ENCODE assay signal across 13 cellular contexts in the genomic region with DNA sequence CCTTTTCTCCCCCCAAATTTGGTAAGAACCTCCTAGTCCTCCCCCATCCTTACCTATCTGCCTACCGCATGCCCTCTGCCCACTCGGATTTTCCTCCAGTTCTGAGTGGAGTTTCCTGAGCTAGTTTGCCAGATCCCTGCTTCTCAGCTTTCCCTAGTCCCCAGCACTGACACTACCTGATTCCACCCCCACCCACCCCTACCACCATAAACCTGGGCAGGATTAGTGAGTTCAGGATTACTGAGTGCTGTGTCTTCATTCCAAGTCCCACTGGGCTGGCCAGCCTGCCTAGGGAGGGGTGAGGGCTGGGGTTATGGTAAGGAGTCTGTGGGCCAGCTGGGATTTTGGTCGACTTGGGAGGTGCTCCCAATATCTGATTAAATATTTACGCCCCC. TPM values are rescaled to one million over a fixed set of nuclear protein-coding genes. Genes with fewer than 3 reads are reported as not detected.
DNase-seq lines count a peak whose midpoint lies in the region; ATAC-seq, FAIRE-seq and TF ChIP-seq lines count a peak whose summit lies in the region.
"Had no signal": no experiment of that assay in that cellular context is flagged by ENCODE, and none has a peak within 500 bp of the region (broad histone marks: within the 10 kb centered on the region; RNA-seq: fewer than 3 reads in every experiment).

No MANE protein-coding gene starts in this region.

- peak overlapping the region; percentile 46 for H3K4me3 Mint-ChIP-seq in activated CD4-positive, alpha-beta T cell treated with anti-CD3 and anti-CD28 coated beads for 36 hours
- peak overlapping the region; percentile 61 for H3K4me3 Mint-ChIP-seq in WTC11

- peaks cover 4% of the 10 kb centered on the region for H3K36me3 Mint-ChIP-seq in activated CD4-positive, alpha-beta T cell treated with anti-CD3 and anti-CD28 coated beads for 36 hours (ENCODE audit: low read depth)
- H3K36me3 Mint-ChIP-seq in WTC11 = no peaks in the 10 kb centered on the region

- TF ChIP-seq POLR2A in spleen (IDR thresholded peaks at IDR 0.05) = no peak

- FAIRE-seq in frontal cortex (lab: Jason Lieb, UNC) = no peak
- FAIRE-seq: A204.1 had no signal

- H3K4me1 ChIP-seq in spleen = peaks cover 24 to 74% (median 55%) of the 10 kb centered on the region in 6 donors

- no peaks in the 10 kb centered on the region for H3K36me3 ChIP-seq in spleen

- H3K27me3 Mint-ChIP-seq in activated CD4-positive, alpha-beta T cell treated with anti-CD3 and anti-CD28 coated beads for 36 hours = peaks cover 65% of the 10 kb centered on the region
- H3K27me3 Mint-ChIP-seq in WTC11 (ENCODE audit: low read depth) = peaks cover 94% of the 10 kb centered on the region

- peak overlapping the region; percentile 88 for H3K4me3 ChIP-seq in fibroblast of villous mesenchyme (ENCODE audit: low read depth, low read length)
- H3K4me3 ChIP-seq in spleen = peak overlapping the region in 5 of 8 donors; percentile 8 to 62 (median 26)

- no peak overlapping the region for H3K27ac Mint-ChIP-seq in activated CD4-positive, alpha-beta T cell treated with anti-CD3 and anti-CD28 coated beads for 36 hours
- H3K27ac Mint-ChIP-seq in WTC11 = no peak overlapping the region
- H3K27ac Mint-ChIP-seq: activated naive CD8-positive, alpha-beta T cell had no signal

- H3K9me3 ChIP-seq in spleen = peaks cover 0 to 10% (median 0%) of the 10 kb centered on the region in 8 donors

- H3K4me1 Mint-ChIP-seq in activated CD4-positive, alpha-beta T cell treated with anti-CD3 and anti-CD28 coated beads for 36 hours = peaks cover 35% of the 10 kb centered on the region
- peaks cover 52% of the 10 kb centered on the region for H3K4me1 Mint-ChIP-seq in WTC11

- TF ChIP-seq CTCF in WTC11 (IDR thresholded peaks at IDR 0.05) = no peak
- no peak for TF ChIP-seq CTCF in fibroblast of villous mesenchyme (IDR thresholded peaks at IDR 0.05; ENCODE audit: insufficient read depth, low read depth, low read length)
- TF ChIP-seq CTCF in spleen (IDR thresholded peaks at IDR 0.05 in 8 of 11, conservative IDR thresholded peaks at IDR 0.05 in 3 of 11) = no peak

- POLR2A ChIA-PET in activated CD4-positive, alpha-beta T cell treated with anti-CD3 and anti-CD28 coated beads for 36 hours (lab: Charles Lee) = no interaction called here
- POLR2A ChIA-PET in WTC11 (lab: Charles Lee) = no interaction called here

- peaks cover 4% of the 10 kb centered on the region for H3K9me3 Mint-ChIP-seq in activated CD4-positive, alpha-beta T cell treated with anti-CD3 and anti-CD28 coated beads for 36 hours (ENCODE audit: low read depth)
- no peaks in the 10 kb centered on the region for H3K9me3 Mint-ChIP-seq in WTC11

- WGBS in spleen, 5 donors = 17 to 27% (median 23%) methylated on average over 4 of the region's 4 CpGs

- DNase-seq in activated CD4-positive, alpha-beta T cell treated with anti-CD3 and anti-CD28 coated beads for 36 hours = no peak
- no peak for DNase-seq in activated CD4-positive, alpha-beta T cell treated with anti-CD3 and anti-CD28 coated beads for 4 hours
- no peak for DNase-seq in WTC11 (ENCODE audit: low spot score)
- DNase-seq in fibroblast of villous mesenchyme (ENCODE audit: low read depth) = peak; percentile 43
- DNase-seq in spleen = no peak
- no peak for DNase-seq in frontal cortex (ENCODE audit: low spot score in 2 of 2)
- DNase-seq in dedifferentiated amniotic fluid mesenchymal stem cell (ENCODE audit: extremely low spot score) = no peak
- DNase-seq: DMS153, NCI-H510A, SIG-M5 had no signal

- no peak overlapping the region for H3K27ac ChIP-seq in spleen

- ATAC-seq in activated CD4-positive, alpha-beta T cell treated with anti-CD3 and anti-CD28 coated beads for 36 hours = no peak
- ATAC-seq in WTC11 = no peak
- ATAC-seq in GM19351 (IDR thresholded peaks at IDR 0.05; ENCODE audit: unreplicated experiment) = no peak

- CTCF ChIA-PET in activated CD4-positive, alpha-beta T cell treated with anti-CD3 and anti-CD28 coated beads for 36 hours (lab: Charles Lee) = interaction anchor here (0.7 kb wide), 1 partner anchor 27 kb away, joined by 4 read pairs; no protein-coding TSS in a partner anchor
- CTCF ChIA-PET in WTC11 (lab: Charles Lee) = interaction anchor here (1.0 to 1.2 kb wide), 2 partner anchors 125 to 150 kb away, joined by 3 read pairs; no protein-coding TSS in a partner anchor

- H3K27me3 ChIP-seq in spleen (replicated peaks in 1 of 7) = peaks cover 36 to 100% (median 92%) of the 10 kb centered on the region in 7 donors

- intact Hi-C loops in activated CD4-positive, alpha-beta T cell treated with anti-CD3 and anti-CD28 coated beads for 36 hours (cut with DNase I, micrococcal nuclease) = loop anchor here (5.0 to 10.0 kb wide), 2 partner anchors 115 to 162 kb away; no protein-coding TSS in a partner anchor
- intact Hi-C loops in spleen (cut with DNase I; ENCODE audit: low total_unique reads) = no loop called here

TF ChIP-seq in WTC11, 78 proteins besides CTCF, POLR2A, EP300 and RAD21:
- TF ChIP-seq, protein P1, sequence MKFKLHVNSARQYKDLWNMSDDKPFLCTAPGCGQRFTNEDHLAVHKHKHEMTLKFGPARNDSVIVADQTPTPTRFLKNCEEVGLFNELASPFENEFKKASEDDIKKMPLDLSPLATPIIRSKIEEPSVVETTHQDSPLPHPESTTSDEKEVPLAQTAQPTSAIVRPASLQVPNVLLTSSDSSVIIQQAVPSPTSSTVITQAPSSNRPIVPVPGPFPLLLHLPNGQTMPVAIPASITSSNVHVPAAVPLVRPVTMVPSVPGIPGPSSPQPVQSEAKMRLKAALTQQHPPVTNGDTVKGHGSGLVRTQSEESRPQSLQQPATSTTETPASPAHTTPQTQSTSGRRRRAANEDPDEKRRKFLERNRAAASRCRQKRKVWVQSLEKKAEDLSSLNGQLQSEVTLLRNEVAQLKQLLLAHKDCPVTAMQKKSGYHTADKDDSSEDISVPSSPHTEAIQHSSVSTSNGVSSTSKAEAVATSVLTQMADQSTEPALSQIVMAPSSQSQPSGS (CRISPR knock-in tag; IDR thresholded peaks at IDR 0.05; ENCODE audit: borderline replicate concordance, low read depth) = no peak

RNA-seq across cellular contexts. Expression of a gene that starts 3.9 kb away (rescaled TPM):
- under 1 TPM; 0.18 TPM for total RNA-seq in activated CD4-positive, alpha-beta T cell treated with anti-CD3 and anti-CD28 coated beads for 36 hours
- total RNA-seq in WTC11 (2021) = 0.07 to 0.23 TPM (median 0.13 TPM) in 3 replicates
- 19.9 and 66.7 TPM in 2 replicates for total RNA-seq in fibroblast of villous mesenchyme
- total RNA-seq in spleen = under 1 TPM in 1 of 7 donors, not detected in 6; 0.98 TPM
- polyA plus RNA-seq in spleen = under 1 TPM; 0.04 to 0.38 (median 0.09) TPM
- not detected for total RNA-seq in frontal cortex

Comparison
In these comparisons a context has a peak if more than half of its experiments do, and no peak if none do; other contexts are left out.
1. RNA of a gene that starts 3.9 kb away (total RNA-seq): 19.9 to 66.7 TPM in fibroblast of villous mesenchyme; 0.18 TPM in activated CD4-positive, alpha-beta T cell treated with anti-CD3 and anti-CD28 coated beads for 36 hours, 0.07 to 0.23 TPM in WTC11, 0.98 TPM in spleen and not detected in frontal cortex (single experiment); every median in the first group is over 10 times any median in the second.